ENCODE assay signal across 15 cellular contexts in genomic region chr16:87330257-87330624, GRCh38.
"Had no signal": no experiment of that assay in that cellular context is flagged by ENCODE, and none has a peak within 500 bp of the region (broad histone marks: within the 10 kb centered on the region; RNA-seq: fewer than 3 reads in every experiment).

No MANE protein-coding gene starts in this region.

- H3K4me3 ChIP-seq: dorsolateral prefrontal cortex, lung, psoas muscle had no signal

- H3K27ac ChIP-seq: psoas muscle had no signal

- H3K27me3 ChIP-seq: dorsolateral prefrontal cortex had no signal

- DNase-seq: cortex of kidney; effector CD8-positive, alpha-beta T cell; foreskin melanocyte; islet precursor cell; naive thymus-derived CD4-positive, alpha-beta T cell; nephron progenitor cell; retina; small intestine; stimulated activated CD4-positive, alpha-beta T cell treated with anti-CD3 and anti-CD28 coated beads, Interleukin-2, amount 100 ng/mL, for 48 hours; stimulated activated naive CD4-positive, alpha-beta T cell treated with Interleukin-2 at 50 U/mL for 16 hours; trophoblast cell had no signal

- H3K9me3 ChIP-seq: psoas muscle had no signal

- H3K4me1 ChIP-seq: parathyroid adenoma had no signal

- ATAC-seq: naive thymus-derived CD4-positive, alpha-beta T cell; psoas muscle had no signal
